Comparison of ENCODE assay signal across 30 cellular contexts in genomic region chr16:86355951-86356350, GRCh38.
DNase-seq lines count a peak whose midpoint lies in the region; ATAC-seq, FAIRE-seq and TF ChIP-seq lines count a peak whose summit lies in the region.
"Had no signal": no experiment of that assay in that cellular context is flagged by ENCODE, and none has a peak within 500 bp of the region (broad histone marks: within the 10 kb centered on the region; RNA-seq: fewer than 3 reads in every experiment).

No MANE protein-coding gene starts in this region.

- no peak overlapping the region for H4K5ac ChIP-seq in mesendoderm (ENCODE audit: low read length)

- no peak overlapping the region for H2AFZ ChIP-seq in GM23338
- H2AFZ ChIP-seq in astrocyte (ENCODE audit: low read depth, low read length), result no peak overlapping the region
- H2AFZ ChIP-seq: PC-9 had no signal

- peaks cover 8% of the 10 kb centered on the region for H3K9me3 ChIP-seq in astrocyte (ENCODE audit: insufficient read depth, low read depth, low read length)
- H3K9me3 ChIP-seq: upper lobe of right lung had no signal

- no peak overlapping the region for H4K8ac ChIP-seq in mesendoderm (ENCODE audit: low read depth, low read length)

- H3K36me3 Mint-ChIP-seq in GM23338 (ENCODE audit: low read depth) (peaks cover 12% of the 10 kb centered on the region), astrocyte (ENCODE audit: low read depth, unreplicated experiment) (no peaks in the 10 kb centered on the region)
- H3K36me3 Mint-ChIP-seq: activated naive CD4-positive, alpha-beta T cell treated with anti-CD3 and anti-CD28 coated beads, Interleukin-2, amount 10 ng/mL, durations not matched to agents 7 days and 5 days; immature natural killer cell had no signal

- peaks cover 23% of the 10 kb centered on the region for H3K4me1 ChIP-seq in GM23338 (ENCODE audit: insufficient read depth)
- peaks cover 30% of the 10 kb centered on the region for H3K4me1 ChIP-seq in astrocyte (ENCODE audit: insufficient read depth, low read length)
- peaks cover 5% of the 10 kb centered on the region for H3K4me1 ChIP-seq in mesendoderm (ENCODE audit: control insufficient read depth, low read depth, low read length)
- H3K4me1 ChIP-seq: upper lobe of right lung had no signal

- H2BK120ac ChIP-seq in mesendoderm (ENCODE audit: low read depth, low read length), result no peak overlapping the region

- no peak overlapping the region for H2BK15ac ChIP-seq in mesendoderm (replicated peaks; ENCODE audit: low read depth)

- H3K36me3 ChIP-seq in GM23338 (ENCODE audit: insufficient read depth) (no peaks in the 10 kb centered on the region), astrocyte (ENCODE audit: insufficient read depth, low read length) (no peaks in the 10 kb centered on the region), mesendoderm (ENCODE audit: control insufficient read depth, insufficient read depth, low read length) (no peaks in the 10 kb centered on the region)
- H3K36me3 ChIP-seq: upper lobe of right lung had no signal

- no peak for DNase-seq in GM23338 (ENCODE audit: low spot score)
- peak; percentile 82 for DNase-seq in M059J (ENCODE audit: low read depth)
- no peak for DNase-seq in astrocyte (ENCODE audit: low read depth)
- DNase-seq in mesendoderm, result peak; percentile 45
- DNase-seq in stimulated activated CD4-positive, alpha-beta T cell treated with anti-CD3 and anti-CD28 coated beads, Interleukin-1b, Interleukin-23, amount 100 ng/mL, for 48 hours, result no peak
- no peak for DNase-seq in putamen (ENCODE audit: low spot score)
- DNase-seq in stimulated activated CD4-positive, alpha-beta T cell treated with anti-CD3 and anti-CD28 coated beads, Interleukin-12 subunit alpha, Interleukin-12 subunit beta, amount 100 ng/mL, for 4 hours, result no peak
- DNase-seq: activated CD4-positive, alpha-beta T cell treated with anti-CD3 and anti-CD28 coated beads for 4 hours; activated CD8-positive, alpha-beta T cell treated with anti-CD3 and anti-CD28 coated beads, Interleukin-2, amount 10 ng/mL, durations not matched to agents 7 days and 5 days; activated naive CD4-positive, alpha-beta T cell treated with anti-CD3 and anti-CD28 coated beads, Interleukin-2, amount 10 ng/mL, durations not matched to agents 7 days and 5 days; C1 segment of cervical spinal cord; DMS153; immature natural killer cell; Kasumi-1; left colon; NCI-H1694 treated with DMSO at 0.1 percent for 48 hours; NCI-H2171; NCI-H526; nephron progenitor cell; PC-9; stimulated activated naive CD4-positive, alpha-beta T cell; T-helper 2 cell; upper lobe of right lung had no signal

- H3K18ac ChIP-seq in mesendoderm (ENCODE audit: low read length), result no peak overlapping the region

- no peaks in the 10 kb centered on the region for H3K79me2 ChIP-seq in GM23338 (replicated peaks; ENCODE audit: insufficient read depth)
- H3K79me2 ChIP-seq in astrocyte (ENCODE audit: insufficient read depth, low read length), result no peaks in the 10 kb centered on the region
- no peaks in the 10 kb centered on the region for H3K79me2 ChIP-seq in mesendoderm (ENCODE audit: control insufficient read depth, insufficient read depth, low read length)

- H3K27me3 Mint-ChIP-seq in GM23338 (ENCODE audit: insufficient read depth, low read depth, poor library complexity) (peaks cover 9% of the 10 kb centered on the region), astrocyte (ENCODE audit: low read depth, unreplicated experiment) (peaks cover 38% of the 10 kb centered on the region)

- 0 out of 2 replicates have a peak, but pooled peaks cover 2% of the 10 kb centered on the region for H3F3A ChIP-seq in GM23338 (replicated peaks; ENCODE audit: low read depth)

- H3K4me2 ChIP-seq in GM23338 (no peak overlapping the region), astrocyte (ENCODE audit: low read length) (peak overlapping the region; percentile 12), mesendoderm (ENCODE audit: low read length) (no peak overlapping the region)
- H3K4me2 ChIP-seq: PC-9 had no signal

- H2BK5ac ChIP-seq in mesendoderm (ENCODE audit: low read length), result no peak overlapping the region

- H3K56ac ChIP-seq in mesendoderm (ENCODE audit: low read length), result no peak overlapping the region

- H4K20me1 ChIP-seq in GM23338 (replicated peaks; ENCODE audit: insufficient read depth) (no peaks in the 10 kb centered on the region), astrocyte (ENCODE audit: insufficient read depth, low read length) (no peaks in the 10 kb centered on the region)

- no peak overlapping the region for H3K4me3 ChIP-seq in GM23338
- no peak overlapping the region for H3K4me3 ChIP-seq in astrocyte (ENCODE audit: insufficient read depth, low read depth, low read length)
- no peak overlapping the region for H3K4me3 ChIP-seq in mesendoderm (ENCODE audit: low read length)
- H3K4me3 ChIP-seq: PC-9, upper lobe of right lung had no signal

- H3K4me1 Mint-ChIP-seq in GM23338 (peaks cover 33% of the 10 kb centered on the region), astrocyte (ENCODE audit: low read depth, unreplicated experiment) (peaks cover 5% of the 10 kb centered on the region)
- H3K4me1 Mint-ChIP-seq: activated naive CD4-positive, alpha-beta T cell treated with anti-CD3 and anti-CD28 coated beads, Interleukin-2, amount 10 ng/mL, durations not matched to agents 7 days and 5 days; activated T-helper 17 cell treated with anti-CD3 and anti-CD28 coated beads, Interleukin-2, amount 50 U/mL, for 72 hours; immature natural killer cell had no signal

- H3K4ac ChIP-seq in mesendoderm (ENCODE audit: low read depth, low read length), result no peak overlapping the region

- H3K4me3 Mint-ChIP-seq in GM23338 (no peak overlapping the region), astrocyte (ENCODE audit: unreplicated experiment) (no peak overlapping the region)
- H3K4me3 Mint-ChIP-seq: activated CD8-positive, alpha-beta T cell treated with anti-CD3 and anti-CD28 coated beads, Interleukin-2, amount 10 ng/mL, durations not matched to agents 7 days and 5 days; activated naive CD4-positive, alpha-beta T cell treated with anti-CD3 and anti-CD28 coated beads, Interleukin-2, amount 10 ng/mL, durations not matched to agents 7 days and 5 days; activated T-helper 17 cell treated with anti-CD3 and anti-CD28 coated beads, Interleukin-2, amount 50 U/mL, for 72 hours; immature natural killer cell; nephron progenitor cell had no signal

- no peak for ATAC-seq in GM23338
- no peak for ATAC-seq in HG02970 (IDR thresholded peaks at IDR 0.05; ENCODE audit: low FRiP score, unreplicated experiment)
- ATAC-seq: activated CD8-positive, alpha-beta T cell treated with anti-CD3 and anti-CD28 coated beads, Interleukin-2, amount 10 ng/mL, durations not matched to agents 7 days and 5 days; activated T-helper 17 cell treated with anti-CD3 and anti-CD28 coated beads, Interleukin-2, amount 50 U/mL, for 72 hours; left colon; Right ventricle myocardium inferior; upper lobe of right lung had no signal

- H2AK5ac ChIP-seq in mesendoderm (ENCODE audit: low read length), result no peak overlapping the region

- H3K27ac ChIP-seq in GM23338 (ENCODE audit: low read depth) (no peak overlapping the region), astrocyte (ENCODE audit: low read depth, low read length) (peak overlapping the region; percentile 74), mesendoderm (ENCODE audit: low read depth, low read length) (no peak overlapping the region)
- H3K27ac ChIP-seq: HL-60, PC-9, upper lobe of right lung, VCaP had no signal

- no peak for TF ChIP-seq CTCF in GM23338 (conservative IDR thresholded peaks at IDR 0.05; ENCODE audit: low read depth in 2 of 2)
- TF ChIP-seq CTCF in astrocyte (IDR thresholded peaks at IDR 0.05; ENCODE audit: insufficient read depth, low read depth, low read length), result no peak

- no peaks in the 10 kb centered on the region for H3K9me2 ChIP-seq in GM23338 (ENCODE audit: insufficient read depth)

- H3K27me3 ChIP-seq in GM23338 (ENCODE audit: insufficient read depth) (no peaks in the 10 kb centered on the region), astrocyte (ENCODE audit: insufficient read depth, low read length) (no peaks in the 10 kb centered on the region), mesendoderm (ENCODE audit: insufficient read depth, low read length, poor library complexity) (no peaks in the 10 kb centered on the region)

- H3K9me3 Mint-ChIP-seq in GM23338, result peaks cover 17% of the 10 kb centered on the region
- peaks cover 16% of the 10 kb centered on the region for H3K9me3 Mint-ChIP-seq in astrocyte (ENCODE audit: unreplicated experiment)

- FAIRE-seq in astrocyte (lab: Jason Lieb, UNC), result no peak
- FAIRE-seq: bronchial epithelial cell, GM12891 had no signal

- no CpG with 5 or more reads among the region's 3 CpGs for WGBS in mesendoderm (ENCODE audit: extremely low coverage, insufficient coverage, low lambda C conversion rate)

- no peak overlapping the region for H3K23ac ChIP-seq in mesendoderm (ENCODE audit: low read length)

- no peaks in the 10 kb centered on the region for H3K79me1 ChIP-seq in mesendoderm (ENCODE audit: low read length)

- H3K27ac Mint-ChIP-seq in GM23338 (no peak overlapping the region), astrocyte (ENCODE audit: unreplicated experiment) (peak overlapping the region; percentile 66)
- H3K27ac Mint-ChIP-seq: activated CD8-positive, alpha-beta T cell treated with anti-CD3 and anti-CD28 coated beads, Interleukin-2, amount 10 ng/mL, durations not matched to agents 7 days and 5 days; activated naive CD4-positive, alpha-beta T cell treated with anti-CD3 and anti-CD28 coated beads, Interleukin-2, amount 10 ng/mL, durations not matched to agents 7 days and 5 days; activated T-helper 17 cell treated with anti-CD3 and anti-CD28 coated beads, Interleukin-2, amount 50 U/mL, for 72 hours; immature natural killer cell; nephron progenitor cell had no signal

- peak overlapping the region; percentile 30 for H3K9ac ChIP-seq in astrocyte (ENCODE audit: low read length)
- H3K9ac ChIP-seq in mesendoderm (ENCODE audit: low read length), result no peak overlapping the region

TF ChIP-seq in GM23338, 12 proteins besides CTCF, POLR2A, EP300 and RAD21:
- TF ChIP-seq POLR2AphosphoS5 (IDR thresholded peaks at IDR 0.05; ENCODE audit: low read depth) (no peak), ZNF331 (CRISPR knock-in tag; IDR thresholded peaks at IDR 0.05; ENCODE audit: low read depth) (peak; percentile 98)
TF ChIP-seq in GM23338: peak in this region for 1.

Comparison
In these comparisons a context has a peak if more than half of its experiments do, and no peak if none do; other contexts are left out.
1. DNase-seq: peak in M059J (single experiment) and mesendoderm (single experiment); none in GM23338 (single experiment), astrocyte (single experiment), stimulated activated CD4-positive, alpha-beta T cell treated with anti-CD3 and anti-CD28 coated beads, Interleukin-1b, Interleukin-23, amount 100 ng/mL, for 48 hours (single experiment), putamen (single experiment) and stimulated activated CD4-positive, alpha-beta T cell treated with anti-CD3 and anti-CD28 coated beads, Interleukin-12 subunit alpha, Interleukin-12 subunit beta, amount 100 ng/mL, for 4 hours (single experiment).